34 cellular contexts compared by ENCODE assay signal in the genomic region with DNA sequence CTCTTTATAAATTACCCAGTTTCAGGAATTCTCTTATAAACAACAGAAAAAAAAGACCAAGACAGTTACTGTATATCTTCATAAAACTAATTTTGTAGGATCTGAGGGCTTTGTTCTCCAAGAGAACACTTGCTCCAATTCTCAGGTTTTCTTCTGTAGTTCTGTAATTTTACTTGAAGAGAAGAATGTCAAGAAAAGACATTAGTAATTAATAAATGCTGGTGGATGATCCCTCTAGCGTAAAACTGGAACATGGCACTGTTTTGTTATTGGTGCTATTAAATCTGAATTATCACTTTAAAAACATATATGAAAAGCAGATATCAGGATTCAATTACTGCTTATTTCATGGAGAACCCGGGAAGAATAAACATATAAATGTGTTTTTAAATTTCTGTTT. TPM values are rescaled to one million over a fixed set of nuclear protein-coding genes. Genes with fewer than 3 reads are reported as not detected.
"Had no signal": no experiment of that assay in that cellular context is flagged by ENCODE, and none has a peak within 500 bp of the region (broad histone marks: within the 10 kb centered on the region; RNA-seq: fewer than 3 reads in every experiment).

No MANE protein-coding gene starts in this region.

- ATAC-seq: left cardiac atrium; left lobe of liver; lower lobe of right lung; natural killer cell; pancreas; right cardiac atrium; sciatic nerve; stimulated activated naive B cell treated with anti-CD40 and anti-IgM and Interleukin-4, amounts not matched to agents 10 μg/mL and 1 μg/mL and 100 μg/mL, for 72 hours; stimulated activated naive CD8-positive, alpha-beta T cell treated with anti-CD3 and anti-CD28 coated beads, Interleukin-15, Interleukin-2, amounts not matched to agents 100 U/mL and 50 U/mL, for 24 hours had no signal

- H3K4me1 ChIP-seq: lower lobe of right lung, neural progenitor cell, pancreas, prostate gland, stomach, testis, upper lobe of left lung, vagina had no signal

- H3K9me3 ChIP-seq: lower lobe of right lung, pancreas, prostate gland, stomach, testis, thyroid gland, transverse colon, upper lobe of left lung, vagina had no signal

- H3K27ac ChIP-seq: lower lobe of right lung, neural progenitor cell, pancreas, prostate gland, skin epidermis, stomach, testis, thyroid gland, transverse colon, upper lobe of left lung, vagina had no signal

- H3K9me3 Mint-ChIP-seq: mesothelial cell of epicardium; naive B cell; natural killer cell; nephron progenitor cell; neural progenitor cell; stimulated activated naive B cell treated with anti-CD40 and anti-IgM and Interleukin-4, amounts not matched to agents 10 μg/mL and 1 μg/mL and 100 μg/mL, for 72 hours had no signal

- DNase-seq: kidney glomerular epithelial cell; left cardiac atrium; lower lobe of right lung; mammary epithelial cell; mesendoderm; naive B cell; natural killer cell; nephron progenitor cell; nucleus accumbens; pancreas; posterior cingulate gyrus; retina; right cardiac atrium; stimulated activated CD4-positive, alpha-beta T cell treated with anti-CD3 and anti-CD28 coated beads, Interleukin-12 subunit alpha, Interleukin-12 subunit beta, amount 100 ng/mL, for 4 hours; stimulated activated CD4-positive, alpha-beta T cell treated with anti-CD3 and anti-CD28 coated beads, Interleukin-15, amount 100 ng/mL, for 24 hours; stimulated activated CD4-positive, alpha-beta T cell treated with anti-CD3 and anti-CD28 coated beads, Interleukin-2, amount 100 ng/mL, for 24 hours; stimulated activated CD4-positive, alpha-beta T cell treated with anti-CD3 and anti-CD28 coated beads, Interleukin-4, amount 100 ng/mL, for 1 hour; stimulated activated naive B cell treated with anti-CD40 and anti-IgM and Interleukin-4, amounts not matched to agents 10 μg/mL and 1 μg/mL and 100 μg/mL, for 72 hours; stimulated activated naive CD8-positive, alpha-beta T cell treated with anti-CD3 and anti-CD28 coated beads, Interleukin-15, Interleukin-2, amounts not matched to agents 100 U/mL and 50 U/mL, for 24 hours; stomach; testis; thyroid gland; transverse colon had no signal

- H3K9ac ChIP-seq: neural progenitor cell had no signal

- H3K36me3 Mint-ChIP-seq: mesothelial cell of epicardium; naive B cell; natural killer cell; neural progenitor cell; stimulated activated naive B cell treated with anti-CD40 and anti-IgM and Interleukin-4, amounts not matched to agents 10 μg/mL and 1 μg/mL and 100 μg/mL, for 72 hours had no signal

- H3K27me3 ChIP-seq: pancreas, stomach, testis, thyroid gland, transverse colon, upper lobe of left lung, vagina had no signal

- H3K4me1 Mint-ChIP-seq: mesothelial cell of epicardium had no signal

- H3K4me3 Mint-ChIP-seq: mesothelial cell of epicardium, natural killer cell, nephron progenitor cell, neural progenitor cell had no signal

- H3K4me3 ChIP-seq: lower lobe of right lung, neural progenitor cell, pancreas, prostate gland, skin epidermis, stomach, testis, thyroid gland, transverse colon, upper lobe of left lung, vagina had no signal

- H3K27ac Mint-ChIP-seq: mesothelial cell of epicardium, natural killer cell, nephron progenitor cell, neural progenitor cell had no signal

- H3K36me3 ChIP-seq: lower lobe of right lung, neural progenitor cell, pancreas, prostate gland, stomach, thyroid gland, transverse colon, upper lobe of left lung, vagina had no signal

- H3K4me2 ChIP-seq: neural progenitor cell had no signal

RNA-seq across cellular contexts. Expression of gene CPHXL, which starts 36.5 kb away (rescaled TPM):
- polyA plus RNA-seq: keratinocyte, liver, mammary epithelial cell, pancreas, right cardiac atrium, stomach, urinary bladder had no signal
